In genomic region chr4:74548561-74548960, GRCh38 we compare ENCODE assay signal across 21 cellular contexts.
DNase-seq lines count a peak whose midpoint lies in the region; ATAC-seq and TF ChIP-seq lines count a peak whose summit lies in the region.
"Had no signal": no experiment of that assay in that cellular context is flagged by ENCODE, and none has a peak within 500 bp of the region (broad histone marks: within the 10 kb centered on the region; RNA-seq: fewer than 3 reads in every experiment).

No MANE protein-coding gene starts in this region.

- TF ChIP-seq CTCF in IMR-90 (conservative IDR thresholded peaks at IDR 0.05; ENCODE audit: low read depth, low read length), result no peak

- H3K4me2 ChIP-seq in IMR-90 (ENCODE audit: low read depth, low read length), result no peak overlapping the region
- H3K4me2 ChIP-seq: A549; BLaER1 treated with 17β-estradiol and CSF1 and Interleukin-3, amounts not matched to agents 10 nM and 100 nM had no signal

- no peak overlapping the region for H3K56ac ChIP-seq in IMR-90 (ENCODE audit: extremely low read depth, insufficient read depth, low read length)

- POLR2A ChIA-PET in IMR-90 (lab: Charles Lee; ENCODE audit: unreplicated experiment), result no interaction called here

- DNase-seq in IMR-90 (no peak), dermis microvascular lymphatic vessel endothelial cell (ENCODE audit: low read depth in 2 of 2) (peak; percentile 31 to 67), iris pigment epithelial cell (ENCODE audit: low read depth) (peak; percentile 45), foreskin melanocyte (no peak)
- DNase-seq: 8988T; ACHN; AML-193; BE2C; CD4-positive, alpha-beta T cell; CD8-positive, alpha-beta memory T cell; DMS53; DMS79 treated with DMSO at 0.1 percent for 48 hours; GF-D8; GM23248; H9; HFFc6 had no signal

- no peak overlapping the region for H2BK120ac ChIP-seq in IMR-90 (ENCODE audit: low read depth, low read length)

- no peaks in the 10 kb centered on the region for H4K20me1 ChIP-seq in IMR-90 (ENCODE audit: insufficient read depth, low read length)
- H4K20me1 ChIP-seq: BLaER1 treated with 17β-estradiol and CSF1 and Interleukin-3, amounts not matched to agents 10 nM and 100 nM had no signal

- no peak overlapping the region for H2BK5ac ChIP-seq in IMR-90 (ENCODE audit: low read depth, low read length, poor library complexity, severe bottlenecking)

- H4K91ac ChIP-seq in IMR-90 (ENCODE audit: insufficient read depth, low read depth, low read length), result no peak overlapping the region

- in situ Hi-C loops in IMR-90 (cut with MboI; ENCODE audit: low sequenced_read_pairs), result no loop called here

- no peak for TF ChIP-seq POLR2A in IMR-90 (IDR thresholded peaks at IDR 0.05; ENCODE audit: low read depth, low read length)

- H3K4me1 ChIP-seq in IMR-90 (ENCODE audit: control insufficient read depth, insufficient read depth, low read length), result peaks cover 14% of the 10 kb centered on the region
- H3K4me1 ChIP-seq: BE2C had no signal

- no peak overlapping the region for H3K4me3 ChIP-seq in IMR-90 (ENCODE audit: insufficient read depth, low read depth, low read length)
- H3K4me3 ChIP-seq: A549; BLaER1 treated with 17β-estradiol and CSF1 and Interleukin-3, amounts not matched to agents 10 nM and 100 nM; GM23248 had no signal

- ATAC-seq in IMR-90 (ENCODE audit: low read depth) (no peak), esophagus mucosa (no peak), GM19463 (IDR thresholded peaks at IDR 0.05; ENCODE audit: unreplicated experiment) (no peak), GM19035 (IDR thresholded peaks at IDR 0.05; ENCODE audit: unreplicated experiment) (no peak)
- ATAC-seq: A549 had no signal

- no peak overlapping the region for H3K4ac ChIP-seq in IMR-90 (ENCODE audit: low read depth, low read length)

- no peaks in the 10 kb centered on the region for H3K79me1 ChIP-seq in IMR-90 (ENCODE audit: low read depth in 1 of 2, low read length in 2 of 2)

- no peak overlapping the region for H3K18ac ChIP-seq in IMR-90 (ENCODE audit: low read depth, low read length)

- BruUV-seq in IMR-90 (replicated peaks; lab: Mats Ljungman, UMichigan), result no TSS peak

- 0 out of 2 replicates have a peak overlapping the region, but pooled peaks have one; percentile 40 for H2AK5ac ChIP-seq in IMR-90 (ENCODE audit: low read depth, low read length)

- H3K27me3 ChIP-seq in IMR-90 (ENCODE audit: control insufficient read depth, insufficient read depth, low read length), result no peaks in the 10 kb centered on the region
- H3K27me3 ChIP-seq: BE2C; BLaER1 treated with 17β-estradiol and CSF1 and Interleukin-3, amounts not matched to agents 10 nM and 100 nM had no signal

- no peak overlapping the region for H3K14ac ChIP-seq in IMR-90 (replicated peaks; ENCODE audit: low read depth, low read length)

- intact Hi-C loops in IMR-90 (cut with micrococcal nuclease), result no loop called here

- CTCF ChIA-PET in IMR-90 (lab: Yijun Ruan, JAX), result no interaction called here

- H2AFZ ChIP-seq in IMR-90 (replicated peaks; ENCODE audit: low read length, poor library complexity), result no peak overlapping the region
- H2AFZ ChIP-seq: GM23248 had no signal

- H4K8ac ChIP-seq in IMR-90 (ENCODE audit: low read depth in 2 of 2, low read length in 2 of 2), result no peak overlapping the region

- H2AK9ac ChIP-seq in IMR-90 (replicated peaks; ENCODE audit: low read depth, low read length, poor library complexity), result no peak overlapping the region

- WGBS in IMR-90 (ENCODE audit: extremely low coverage in 2 of 2, insufficient read length in 1 of 2), 2 experiments, result no CpG with 5 or more reads among the region's 2 CpGs

- H2BK15ac ChIP-seq in IMR-90 (ENCODE audit: low read depth, low read length), result no peak overlapping the region; the same call in 2 of the 3 replicates

- no peak overlapping the region for H4K5ac ChIP-seq in IMR-90 (ENCODE audit: low read depth, low read length)

- no peaks in the 10 kb centered on the region for H3K9me1 ChIP-seq in IMR-90 (ENCODE audit: insufficient read depth, low read length)

- no peaks in the 10 kb centered on the region for H3K9me3 ChIP-seq in IMR-90 (ENCODE audit: control insufficient read depth, insufficient read depth, low read length)
- H3K9me3 ChIP-seq: A549; BE2C; BLaER1 treated with 17β-estradiol and CSF1 and Interleukin-3, amounts not matched to agents 10 nM and 100 nM had no signal

- no peak overlapping the region for H3K9ac ChIP-seq in IMR-90 (ENCODE audit: low read depth, low read length)
- H3K9ac ChIP-seq: BLaER1 treated with 17β-estradiol and CSF1 and Interleukin-3, amounts not matched to agents 10 nM and 100 nM; GM23248 had no signal

- no peak overlapping the region for H3K27ac ChIP-seq in IMR-90 (ENCODE audit: insufficient read depth, low read length)
- H3K27ac ChIP-seq: BLaER1 treated with 17β-estradiol and CSF1 and Interleukin-3, amounts not matched to agents 10 nM and 100 nM; GM23248 had no signal

- dilution Hi-C loops in IMR-90 (cut with HindIII; ENCODE audit: low sequenced_read_pairs, unreplicated experiment), result no loop called here

- H2BK20ac ChIP-seq in IMR-90 (ENCODE audit: low read depth, low read length), result no peak overlapping the region

- H3K23ac ChIP-seq in IMR-90 (ENCODE audit: low read depth, low read length), result no peak overlapping the region

- TF ChIP-seq RAD21 in IMR-90 (IDR thresholded peaks at IDR 0.05; ENCODE audit: low read length), result no peak

- no peaks in the 10 kb centered on the region for H3K36me3 ChIP-seq in IMR-90 (ENCODE audit: control insufficient read depth, insufficient read depth, low read length)
- H3K36me3 ChIP-seq: BE2C; BLaER1 treated with 17β-estradiol and CSF1 and Interleukin-3, amounts not matched to agents 10 nM and 100 nM had no signal

TF ChIP-seq in IMR-90, 13 proteins besides CTCF, POLR2A, EP300 and RAD21:
- TF ChIP-seq SMC3 (IDR thresholded peaks at IDR 0.05; ENCODE audit: low read depth, low read length), result no peak
- TF ChIP-seq NFE2L2 (IDR thresholded peaks at IDR 0.05; ENCODE audit: low read depth, low read length), result no peak
- TF ChIP-seq CEBPB (IDR thresholded peaks at IDR 0.05; ENCODE audit: low read depth, low read length), result no peak
- TF ChIP-seq FOS (IDR thresholded peaks at IDR 0.05; ENCODE audit: low read depth, low read length), result no peak
- no peak for TF ChIP-seq RCOR1 (IDR thresholded peaks at IDR 0.05; ENCODE audit: insufficient replicate concordance, low read length)
- TF ChIP-seq MXI1 (IDR thresholded peaks at IDR 0.05; ENCODE audit: borderline replicate concordance, low read depth, low read length), result no peak
- no peak for TF ChIP-seq CHD1 (IDR thresholded peaks at IDR 0.05; ENCODE audit: low read depth, low read length)
- no peak for TF ChIP-seq USF2 (IDR thresholded peaks at IDR 0.05; ENCODE audit: low read depth, low read length)
- TF ChIP-seq ELK1 (IDR thresholded peaks at IDR 0.05; ENCODE audit: borderline replicate concordance, low read depth, low read length), result no peak
- TF ChIP-seq BHLHE40 (IDR thresholded peaks at IDR 0.05; ENCODE audit: low read depth, low read length), result no peak
- no peak for TF ChIP-seq MAFK (IDR thresholded peaks at IDR 0.05; ENCODE audit: low read depth, low read length)
- TF ChIP-seq RFX5 (IDR thresholded peaks at IDR 0.05; ENCODE audit: low read depth, low read length), result no peak
- TF ChIP-seq MAZ (IDR thresholded peaks at IDR 0.05; ENCODE audit: borderline replicate concordance, low read depth, low read length), result no peak
TF ChIP-seq in IMR-90: peak in this region for 0.

Comparison
In these comparisons a context has a peak if more than half of its experiments do, and no peak if none do; other contexts are left out.
1. DNase-seq: peak in dermis microvascular lymphatic vessel endothelial cell (2 of 2) and iris pigment epithelial cell (single experiment); none in IMR-90 (single experiment) and foreskin melanocyte (single experiment).